1 cellular context compared by ENCODE assay signal in genomic region chr2:171772373-171772772, GRCh38.
TF ChIP-seq lines count a peak whose summit lies in the region.

No MANE protein-coding gene starts in this region.

TF ChIP-seq in HepG2, 621 proteins besides CTCF, POLR2A, EP300 and RAD21 (continued from another document and continues in another):
- TF ChIP-seq ZBTB43 (CRISPR knock-in tag; conservative IDR thresholded peaks at IDR 0.05): 0 out of 2 replicates have a peak, but pooled peaks have one; percentile 41
- no peak for TF ChIP-seq RNF2 (conservative IDR thresholded peaks at IDR 0.05; ENCODE audit: low read depth)
- TF ChIP-seq SMYD3 (CRISPR knock-in tag; IDR thresholded peaks at IDR 0.05): no peak
- no peak for TF ChIP-seq ZNF383 (CRISPR knock-in tag; IDR thresholded peaks at IDR 0.05; ENCODE audit: borderline replicate concordance)
- no peak for TF ChIP-seq MAX (IDR thresholded peaks at IDR 0.05)
- no peak; the same call in 1 of the 2 replicates for TF ChIP-seq ZBTB10 (CRISPR knock-in tag; IDR thresholded peaks at IDR 0.05; ENCODE audit: borderline replicate concordance)
- no peak for TF ChIP-seq SMAD3 (CRISPR knock-in tag; IDR thresholded peaks at IDR 0.05)
- TF ChIP-seq HNF4A (CRISPR knock-in tag; IDR thresholded peaks at IDR 0.05): peak; percentile 91
- peak; percentile 82 for TF ChIP-seq FOXA1 (IDR thresholded peaks at IDR 0.05)
- peak; percentile 68 for TF ChIP-seq FOXA1 (CRISPR knock-in tag; IDR thresholded peaks at IDR 0.05)
- no peak for TF ChIP-seq ZNF720 (CRISPR knock-in tag; IDR thresholded peaks at IDR 0.05)
- TF ChIP-seq BCL3 (CRISPR knock-in tag; IDR thresholded peaks at IDR 0.05): no peak
- no peak for TF ChIP-seq ISX (CRISPR knock-in tag; conservative IDR thresholded peaks at IDR 0.05)
- no peak for TF ChIP-seq YEATS4 (CRISPR knock-in tag; IDR thresholded peaks at IDR 0.05; ENCODE audit: borderline replicate concordance)
- TF ChIP-seq ZBTB38 (CRISPR knock-in tag; IDR thresholded peaks at IDR 0.05): no peak
- TF ChIP-seq TFAP4 (IDR thresholded peaks at IDR 0.05; ENCODE audit: borderline replicate concordance, low read depth): no peak
- no peak for TF ChIP-seq ZNF772 (CRISPR knock-in tag; IDR thresholded peaks at IDR 0.05)
- TF ChIP-seq LCORL (IDR thresholded peaks at IDR 0.05): peak; percentile 83
- TF ChIP-seq LCORL (CRISPR knock-in tag; IDR thresholded peaks at IDR 0.05): 0 out of 2 replicates have a peak, but pooled peaks have one; percentile 26
- TF ChIP-seq FLYWCH1 (CRISPR knock-in tag; IDR thresholded peaks at IDR 0.05): no peak
- TF ChIP-seq HDAC2 (CRISPR knock-in tag; IDR thresholded peaks at IDR 0.05): peak; percentile 64
- peak; percentile 43 for TF ChIP-seq HNRNPK (IDR thresholded peaks at IDR 0.05; ENCODE audit: low read depth, low read length, poor library complexity, severe bottlenecking)
- TF ChIP-seq GATA4 (IDR thresholded peaks at IDR 0.05; ENCODE audit: borderline replicate concordance, low read depth): no peak
- no peak for TF ChIP-seq MEIS1 (CRISPR knock-in tag; IDR thresholded peaks at IDR 0.05; ENCODE audit: borderline replicate concordance)
- TF ChIP-seq HBP1 (CRISPR knock-in tag; IDR thresholded peaks at IDR 0.05; ENCODE audit: low read depth): no peak
- TF ChIP-seq ZNF205 (CRISPR knock-in tag; IDR thresholded peaks at IDR 0.05): no peak
- no peak for TF ChIP-seq ZNF550 (CRISPR knock-in tag; IDR thresholded peaks at IDR 0.05; ENCODE audit: borderline replicate concordance)
- TF ChIP-seq ARHGAP35 (CRISPR knock-in tag; IDR thresholded peaks at IDR 0.05; ENCODE audit: borderline replicate concordance): no peak
- no peak for TF ChIP-seq GPBP1L1 (CRISPR knock-in tag; IDR thresholded peaks at IDR 0.05)
- TF ChIP-seq ZNF557 (CRISPR knock-in tag; IDR thresholded peaks at IDR 0.05): no peak
- no peak for TF ChIP-seq ZUFSP (CRISPR knock-in tag; IDR thresholded peaks at IDR 0.05; ENCODE audit: borderline replicate concordance)
- no peak for TF ChIP-seq SMC3 (IDR thresholded peaks at IDR 0.05; ENCODE audit: low read length)
- TF ChIP-seq KAT7 (CRISPR knock-in tag; IDR thresholded peaks at IDR 0.05; ENCODE audit: borderline replicate concordance): no peak; the same call in 1 of the 2 replicates
- TF ChIP-seq KDM5B (CRISPR knock-in tag; IDR thresholded peaks at IDR 0.05; ENCODE audit: borderline replicate concordance): no peak
- TF ChIP-seq ZNF776 (CRISPR knock-in tag; IDR thresholded peaks at IDR 0.05): no peak
- TF ChIP-seq HNF1B (CRISPR knock-in tag; IDR thresholded peaks at IDR 0.05): no peak
- TF ChIP-seq PPARG (CRISPR knock-in tag; conservative IDR thresholded peaks at IDR 0.05): 0 out of 2 replicates have a peak, but pooled peaks have one; percentile 32
- no peak for TF ChIP-seq PHF21A (CRISPR knock-in tag; IDR thresholded peaks at IDR 0.05)
- no peak for TF ChIP-seq BHLHE40 (IDR thresholded peaks at IDR 0.05; ENCODE audit: low read length)
- peak; percentile 86; the same call in 1 of the 2 replicates for TF ChIP-seq JUND (CRISPR knock-in tag; IDR thresholded peaks at IDR 0.05)
- TF ChIP-seq DRAP1 (CRISPR knock-in tag; IDR thresholded peaks at IDR 0.05): no peak
- TF ChIP-seq ZBTB7A (CRISPR knock-in tag; IDR thresholded peaks at IDR 0.05): no peak
- no peak for TF ChIP-seq ZFP90 (CRISPR knock-in tag; IDR thresholded peaks at IDR 0.05; ENCODE audit: borderline replicate concordance)
- TF ChIP-seq ZNF12 (CRISPR knock-in tag; IDR thresholded peaks at IDR 0.05): no peak
- no peak for TF ChIP-seq ZNF501 (CRISPR knock-in tag; IDR thresholded peaks at IDR 0.05)
- no peak; the same call in 1 of the 2 replicates for TF ChIP-seq NR2C2 (CRISPR knock-in tag; IDR thresholded peaks at IDR 0.05; ENCODE audit: borderline replicate concordance)
- TF ChIP-seq ZNF362 (CRISPR knock-in tag; IDR thresholded peaks at IDR 0.05; ENCODE audit: borderline replicate concordance): peak; percentile 91
- no peak for TF ChIP-seq ZNF460 (CRISPR knock-in tag; IDR thresholded peaks at IDR 0.05; ENCODE audit: borderline replicate concordance)
- no peak for TF ChIP-seq ZNF75D (CRISPR knock-in tag; IDR thresholded peaks at IDR 0.05; ENCODE audit: borderline replicate concordance)
- TF ChIP-seq ZNF839 (CRISPR knock-in tag; IDR thresholded peaks at IDR 0.05; ENCODE audit: borderline replicate concordance): no peak
- no peak for TF ChIP-seq THAP8 (CRISPR knock-in tag; IDR thresholded peaks at IDR 0.05; ENCODE audit: borderline replicate concordance)
- no peak for TF ChIP-seq ATF6 (CRISPR knock-in tag; conservative IDR thresholded peaks at IDR 0.05)
- no peak for TF ChIP-seq NR1H2 (CRISPR knock-in tag; IDR thresholded peaks at IDR 0.05; ENCODE audit: borderline replicate concordance, low read depth)
- no peak for TF ChIP-seq ZIK1 (CRISPR knock-in tag; IDR thresholded peaks at IDR 0.05; ENCODE audit: borderline replicate concordance, low read depth)
